In the genomic region with DNA sequence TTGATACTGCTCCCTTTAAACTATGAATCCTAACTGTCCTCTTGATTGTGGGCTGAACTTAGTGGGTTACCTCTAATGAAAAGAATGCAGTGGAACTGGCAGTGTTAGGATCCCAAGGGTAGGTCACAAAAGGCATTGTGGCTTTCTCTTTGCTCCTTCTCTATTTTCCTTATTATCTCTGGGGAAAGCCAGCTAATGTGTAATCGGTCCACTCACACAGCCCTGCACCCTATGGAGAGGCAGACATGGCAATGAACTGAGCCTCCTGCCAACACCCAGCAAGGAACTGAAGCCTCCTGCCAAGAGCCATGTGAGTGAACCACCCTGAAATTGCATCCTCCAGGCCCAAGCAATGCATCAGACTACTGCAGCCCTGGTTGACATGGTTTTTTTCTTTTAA, we compare ENCODE assay signal across 19 cellular contexts. TPM values are rescaled to one million over a fixed set of nuclear protein-coding genes. Genes with fewer than 3 reads are reported as not detected.
A peak's percentile ranks its signal among the peaks of the same experiment; 100 is the strongest.
DNase-seq lines count a peak whose midpoint lies in the region; ATAC-seq, FAIRE-seq and TF ChIP-seq lines count a peak whose summit lies in the region.
"Had no signal": no experiment of that assay in that cellular context is flagged by ENCODE, and none has a peak within 500 bp of the region (broad histone marks: within the 10 kb centered on the region; RNA-seq: fewer than 3 reads in every experiment).

No MANE protein-coding gene starts in this region.

- H3K36me3 Mint-ChIP-seq in GM23338 (ENCODE audit: low read depth) (no peaks in the 10 kb centered on the region), progenitor cell of endocrine pancreas (ENCODE audit: insufficient read depth) (no peaks in the 10 kb centered on the region)

- no peak overlapping the region for H3K27ac ChIP-seq in GM23338 (ENCODE audit: low read depth)
- H3K27ac ChIP-seq: C4-2B, heart right ventricle, sigmoid colon had no signal

- no peaks in the 10 kb centered on the region for H3K79me2 ChIP-seq in GM23338 (replicated peaks; ENCODE audit: insufficient read depth)

- no peak overlapping the region for H2AFZ ChIP-seq in GM23338

- POLR2A ChIA-PET in GM10248 (lab: Yijun Ruan, JAX), result no interaction called here

- ATAC-seq in GM23338 (peak; percentile 32; the same call in 1 of the 3 replicates), esophagus mucosa (peak; percentile 86), GM18909 (IDR thresholded peaks at IDR 0.05; ENCODE audit: poor library complexity, unreplicated experiment) (no peak), HG02610 (IDR thresholded peaks at IDR 0.05; ENCODE audit: unreplicated experiment) (no peak)
- ATAC-seq: heart right ventricle; stimulated activated naive CD8-positive, alpha-beta T cell treated with anti-CD3 and anti-CD28 coated beads, Interleukin-15, Interleukin-2, amounts not matched to agents 100 U/mL and 50 U/mL, for 24 hours had no signal

- FAIRE-seq in RCC 7860 (lab: Jason Lieb, UNC), result peak; percentile 98
- FAIRE-seq: GM18507 had no signal

- no peaks in the 10 kb centered on the region for H3K27me3 ChIP-seq in GM23338 (ENCODE audit: insufficient read depth)

- no peaks in the 10 kb centered on the region for H3F3A ChIP-seq in GM23338 (replicated peaks; ENCODE audit: low read depth)

- H4K20me1 ChIP-seq in GM23338 (replicated peaks; ENCODE audit: insufficient read depth), result no peaks in the 10 kb centered on the region

- no peaks in the 10 kb centered on the region for H3K9me3 Mint-ChIP-seq in GM23338
- no peaks in the 10 kb centered on the region for H3K9me3 Mint-ChIP-seq in progenitor cell of endocrine pancreas (ENCODE audit: low read depth)
- H3K9me3 Mint-ChIP-seq: neural crest cell had no signal

- H3K4me2 ChIP-seq in GM23338, result no peak overlapping the region

- H3K27me3 Mint-ChIP-seq in GM23338 (ENCODE audit: insufficient read depth, low read depth, poor library complexity), result no peaks in the 10 kb centered on the region
- no peaks in the 10 kb centered on the region for H3K27me3 Mint-ChIP-seq in progenitor cell of endocrine pancreas

- no peak overlapping the region for H3K4me3 Mint-ChIP-seq in GM23338
- no peak overlapping the region for H3K4me3 Mint-ChIP-seq in progenitor cell of endocrine pancreas (ENCODE audit: low read depth)
- H3K4me3 Mint-ChIP-seq: neural crest cell had no signal

- DNase-seq in GM23338 (ENCODE audit: low spot score) (no peak), RCC 7860 (ENCODE audit: low spot score) (peak; percentile 89), progenitor cell of endocrine pancreas (ENCODE audit: low spot score, unreplicated experiment) (no peak), GM10248 (ENCODE audit: extremely low spot score) (no peak), hippocampal formation (lab: John Stamatoyannopoulos, UW) (no peak)
- DNase-seq: effector memory CD4-positive, alpha-beta T cell; GDM1; heart right ventricle; NCI-H524; sigmoid colon; stimulated activated naive CD8-positive, alpha-beta T cell treated with anti-CD3 and anti-CD28 coated beads, Interleukin-15, Interleukin-2, amounts not matched to agents 100 U/mL and 50 U/mL, for 24 hours; T-helper 2 cell had no signal

- CTCF ChIA-PET in GM10248 (lab: Yijun Ruan, JAX), result interaction anchor here (1.0 kb wide), 1 partner anchor 12 kb away, joined by 3 read pairs; no protein-coding TSS in a partner anchor

- H3K9me2 ChIP-seq in GM23338 (ENCODE audit: insufficient read depth), result no peaks in the 10 kb centered on the region

- H3K27ac Mint-ChIP-seq in GM23338, result no peak overlapping the region
- H3K27ac Mint-ChIP-seq in progenitor cell of endocrine pancreas, result peak overlapping the region; percentile 95

- H3K4me1 ChIP-seq in GM23338 (ENCODE audit: insufficient read depth), result no peaks in the 10 kb centered on the region
- H3K4me1 ChIP-seq: heart right ventricle, sigmoid colon had no signal

- TF ChIP-seq CTCF in GM23338 (conservative IDR thresholded peaks at IDR 0.05; ENCODE audit: low read depth in 2 of 2), result no peak
- no peak for TF ChIP-seq CTCF in progenitor cell of endocrine pancreas (IDR thresholded peaks at IDR 0.05; ENCODE audit: unreplicated experiment)
- TF ChIP-seq CTCF in GM10248 (IDR thresholded peaks at IDR 0.05; ENCODE audit: control extremely low read depth, extremely low read depth, low read depth, missing control alignments), result no peak

- peaks cover 5% of the 10 kb centered on the region; the same call in 2 of the 3 replicates for H3K4me1 Mint-ChIP-seq in GM23338
- peaks cover 26% of the 10 kb centered on the region for H3K4me1 Mint-ChIP-seq in progenitor cell of endocrine pancreas (ENCODE audit: low read depth)

- no peaks in the 10 kb centered on the region for H3K36me3 ChIP-seq in GM23338 (ENCODE audit: insufficient read depth)
- H3K36me3 ChIP-seq: heart right ventricle, sigmoid colon had no signal

- no peak overlapping the region for H3K4me3 ChIP-seq in GM23338
- H3K4me3 ChIP-seq: heart right ventricle, lung, sigmoid colon had no signal

TF ChIP-seq in GM23338, 12 proteins besides CTCF, POLR2A, EP300 and RAD21 (continues in another document):
- no peak for TF ChIP-seq ZNF114 (CRISPR knock-in tag; IDR thresholded peaks at IDR 0.05)
- no peak for TF ChIP-seq ZNF331 (CRISPR knock-in tag; IDR thresholded peaks at IDR 0.05; ENCODE audit: low read depth)
- no peak for TF ChIP-seq POLR2AphosphoS5 (IDR thresholded peaks at IDR 0.05; ENCODE audit: low read depth)
- TF ChIP-seq, protein P1, sequence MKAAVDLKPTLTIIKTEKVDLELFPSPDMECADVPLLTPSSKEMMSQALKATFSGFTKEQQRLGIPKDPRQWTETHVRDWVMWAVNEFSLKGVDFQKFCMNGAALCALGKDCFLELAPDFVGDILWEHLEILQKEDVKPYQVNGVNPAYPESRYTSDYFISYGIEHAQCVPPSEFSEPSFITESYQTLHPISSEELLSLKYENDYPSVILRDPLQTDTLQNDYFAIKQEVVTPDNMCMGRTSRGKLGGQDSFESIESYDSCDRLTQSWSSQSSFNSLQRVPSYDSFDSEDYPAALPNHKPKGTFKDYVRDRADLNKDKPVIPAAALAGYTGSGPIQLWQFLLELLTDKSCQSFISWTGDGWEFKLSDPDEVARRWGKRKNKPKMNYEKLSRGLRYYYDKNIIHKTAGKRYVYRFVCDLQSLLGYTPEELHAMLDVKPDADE (IDR thresholded peaks at IDR 0.05), result no peak
- no peak for TF ChIP-seq EZH2phosphoT487 (IDR thresholded peaks at IDR 0.05; ENCODE audit: unreplicated experiment)
- no peak for TF ChIP-seq NANOG (IDR thresholded peaks at IDR 0.05; ENCODE audit: borderline replicate concordance)
- TF ChIP-seq STAT1 (IDR thresholded peaks at IDR 0.05; ENCODE audit: unreplicated experiment), result no peak

RNA-seq across cellular contexts. Expression of a gene that starts 24.6 kb away (rescaled TPM):
- total RNA-seq in GM23338 (2014; rRNA removed; shearing (Covaris generic)), result 14.4 and 15.1 TPM in 2 replicates
- polyA plus RNA-seq in GM23338 (2016; fragmentation: Nextera tagmentation; extraction: Ambion mirVana), result 9.4 and 10.6 TPM in 2 replicates
- total RNA-seq in esophagus mucosa, result 7.1 TPM
- 25.0 and 27.2 TPM in 2 replicates for total RNA-seq in progenitor cell of endocrine pancreas

Comparison
In these comparisons a context has a peak if more than half of its experiments do, and no peak if none do; other contexts are left out.
1. ATAC-seq: peak in GM23338 (single experiment) and esophagus mucosa (single experiment); none in GM18909 (single experiment) and HG02610 (single experiment).